In the genomic region with DNA sequence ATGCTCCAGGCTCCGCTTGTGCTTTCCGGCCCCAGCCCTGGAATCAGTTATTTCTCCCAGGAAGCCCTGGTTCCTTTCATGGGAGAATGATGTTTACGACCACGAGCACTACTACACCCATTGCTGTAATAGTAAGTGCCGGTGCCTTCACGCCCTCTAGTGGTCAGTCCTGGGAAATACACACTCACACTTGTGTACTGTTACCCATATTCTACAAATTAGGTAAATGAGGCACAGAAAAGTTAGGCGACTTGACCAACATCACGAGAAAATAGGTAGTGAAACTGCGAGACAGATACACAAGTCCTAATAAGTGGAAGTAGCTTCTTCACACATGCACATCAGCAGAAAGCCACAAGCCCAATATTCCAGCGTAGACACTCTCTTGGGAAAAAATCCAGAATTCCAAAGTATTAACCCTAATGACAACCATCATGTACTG, we compare ENCODE assay signal across 8 cellular contexts. TPM values are rescaled to one million over a fixed set of nuclear protein-coding genes. Genes with fewer than 3 reads are reported as not detected.
DNase-seq lines count a peak whose midpoint lies in the region; ATAC-seq and TF ChIP-seq lines count a peak whose summit lies in the region.

No MANE protein-coding gene starts in this region.

- peaks cover 6% of the 10 kb centered on the region for H3K4me1 Mint-ChIP-seq in CD8-positive, alpha-beta T cell (ENCODE audit: low read depth)

- H3K36me3 Mint-ChIP-seq in CD8-positive, alpha-beta T cell, result no peaks in the 10 kb centered on the region

- no peak overlapping the region for H3K4me3 ChIP-seq in CD8-positive, alpha-beta T cell (ENCODE audit: low read depth, low read length)
- no peak overlapping the region for H3K4me3 ChIP-seq in HAP-1
- no peak overlapping the region for H3K4me3 ChIP-seq in choroid plexus epithelial cell (ENCODE audit: low read depth, low read length)
- H3K4me3 ChIP-seq in liver (ENCODE audit: low read depth in 1 of 3, low read length in 3 of 3), result no peak overlapping the region

- no peaks in the 10 kb centered on the region for H3K27me3 ChIP-seq in CD8-positive, alpha-beta T cell (ENCODE audit: insufficient read depth, low read length)
- H3K27me3 ChIP-seq in HAP-1 (ENCODE audit: low read depth) (no peaks in the 10 kb centered on the region), liver (ENCODE audit: control insufficient read depth in 4 of 4, insufficient read depth in 4 of 4, low read length in 3 of 4) (no peaks in the 10 kb centered on the region)

- ATAC-seq in CD8-positive, alpha-beta T cell, result peak; percentile 86
- ATAC-seq in HG03460 (IDR thresholded peaks at IDR 0.05; ENCODE audit: unreplicated experiment), result no peak

- no peaks in the 10 kb centered on the region for H3K9me3 Mint-ChIP-seq in CD8-positive, alpha-beta T cell

- 11% methylated on average over 10 of the region's 10 CpGs for WGBS in liver

- peaks cover 42% of the 10 kb centered on the region for H3K27me3 Mint-ChIP-seq in CD8-positive, alpha-beta T cell (ENCODE audit: low read depth)

- CTCF ChIA-PET in CD8-positive, alpha-beta T cell (lab: Charles Lee), result interaction anchor here (0.7 to 5.6 kb wide), 20 partner anchors 9 to 169 kb away, joined by 3 to 47 read pairs (median 6); a partner anchor contains a TSS

- no peaks in the 10 kb centered on the region for H3K36me3 ChIP-seq in CD8-positive, alpha-beta T cell (ENCODE audit: insufficient read depth, low read length)
- no peaks in the 10 kb centered on the region for H3K36me3 ChIP-seq in HAP-1 (replicated peaks)
- no peaks in the 10 kb centered on the region for H3K36me3 ChIP-seq in liver (ENCODE audit: control insufficient read depth in 4 of 4, insufficient read depth in 3 of 4, low read depth in 1 of 4, low read length in 3 of 4)

- intact Hi-C loops in CD8-positive, alpha-beta T cell (cut with DNase I, micrococcal nuclease), result loop anchor here (2.0 to 10.0 kb wide), 3 partner anchors 201 to 393 kb away; a partner anchor contains a TSS

- POLR2A ChIA-PET in CD8-positive, alpha-beta T cell (lab: Charles Lee), result no interaction called here

- no peak overlapping the region for H3K4me3 Mint-ChIP-seq in CD8-positive, alpha-beta T cell

- H3K9ac ChIP-seq in liver (ENCODE audit: low read depth in 1 of 2, low read length in 2 of 2), result no peak overlapping the region

- TF ChIP-seq RAD21 in liver (IDR thresholded peaks at IDR 0.05), result peak; percentile 68 to 80

- H3K4me1 ChIP-seq in CD8-positive, alpha-beta T cell (ENCODE audit: insufficient read depth, low read length), result no peaks in the 10 kb centered on the region
- H3K4me1 ChIP-seq in HAP-1 (no peaks in the 10 kb centered on the region), liver (ENCODE audit: control insufficient read depth in 4 of 4, insufficient read depth in 4 of 4, low read length in 3 of 4) (no peaks in the 10 kb centered on the region)

- no peak overlapping the region for H3K27ac ChIP-seq in CD8-positive, alpha-beta T cell (ENCODE audit: low read depth, low read length)
- H3K27ac ChIP-seq in liver (ENCODE audit: low read depth in 1 of 2, low read length in 2 of 2), result no peak overlapping the region

- no peak overlapping the region for H3K27ac Mint-ChIP-seq in CD8-positive, alpha-beta T cell

- peak; percentile 52 to 82 (median 71) for DNase-seq in CD8-positive, alpha-beta T cell
- DNase-seq in HAP-1 (ENCODE audit: low spot score in 2 of 2) (peak; percentile 30 to 79), NCI-H526 (lab: John Stamatoyannopoulos, UW) (peak; percentile 35 to 80), choroid plexus epithelial cell (ENCODE audit: low read depth) (peak; percentile 80)
- peak; percentile 60 to 80 for DNase-seq in activated CD4-positive, alpha-beta T cell treated with anti-CD3 and anti-CD28 coated beads for 4 hours
- DNase-seq in stimulated activated CD4-positive, alpha-beta T cell treated with anti-CD3 and anti-CD28 coated beads, TNF-alpha, amount 100 ng/mL, for 48 hours (ENCODE audit: low read depth in 3 of 3), result peak; percentile 52 to 68 (median 64)

- in situ Hi-C loops in HAP-1 (cut with MboI; ENCODE audit: low sequenced_read_pairs), result no loop called here

- TF ChIP-seq CTCF in CD8-positive, alpha-beta T cell (IDR thresholded peaks at IDR 0.05), result peak; percentile 92
- peak; percentile 94 for TF ChIP-seq CTCF in choroid plexus epithelial cell (conservative IDR thresholded peaks at IDR 0.05; ENCODE audit: low read depth, low read length)
- TF ChIP-seq CTCF in liver (IDR thresholded peaks at IDR 0.05; ENCODE audit: low read depth, low read length, missing input control), result peak; percentile 84

- H3K9me3 ChIP-seq in CD8-positive, alpha-beta T cell (ENCODE audit: low read length), result no peaks in the 10 kb centered on the region
- H3K9me3 ChIP-seq in HAP-1, result no peaks in the 10 kb centered on the region
- H3K9me3 ChIP-seq in liver (ENCODE audit: control insufficient read depth in 4 of 4, low read length in 3 of 4), result no peaks in the 10 kb centered on the region

TF ChIP-seq in liver, 16 proteins besides CTCF, POLR2A, EP300 and RAD21:
- TF ChIP-seq, protein P1, sequence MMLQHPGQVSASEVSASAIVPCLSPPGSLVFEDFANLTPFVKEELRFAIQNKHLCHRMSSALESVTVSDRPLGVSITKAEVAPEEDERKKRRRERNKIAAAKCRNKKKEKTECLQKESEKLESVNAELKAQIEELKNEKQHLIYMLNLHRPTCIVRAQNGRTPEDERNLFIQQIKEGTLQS (IDR thresholded peaks at IDR 0.05), result no peak
- no peak for TF ChIP-seq HNF4G (IDR thresholded peaks at IDR 0.05)
- no peak for TF ChIP-seq GABPA (IDR thresholded peaks at IDR 0.05 in 1 of 2, conservative IDR thresholded peaks at IDR 0.05 in 1 of 2)
- no peak for TF ChIP-seq FOXA2 (IDR thresholded peaks at IDR 0.05)
- TF ChIP-seq, protein P2, sequence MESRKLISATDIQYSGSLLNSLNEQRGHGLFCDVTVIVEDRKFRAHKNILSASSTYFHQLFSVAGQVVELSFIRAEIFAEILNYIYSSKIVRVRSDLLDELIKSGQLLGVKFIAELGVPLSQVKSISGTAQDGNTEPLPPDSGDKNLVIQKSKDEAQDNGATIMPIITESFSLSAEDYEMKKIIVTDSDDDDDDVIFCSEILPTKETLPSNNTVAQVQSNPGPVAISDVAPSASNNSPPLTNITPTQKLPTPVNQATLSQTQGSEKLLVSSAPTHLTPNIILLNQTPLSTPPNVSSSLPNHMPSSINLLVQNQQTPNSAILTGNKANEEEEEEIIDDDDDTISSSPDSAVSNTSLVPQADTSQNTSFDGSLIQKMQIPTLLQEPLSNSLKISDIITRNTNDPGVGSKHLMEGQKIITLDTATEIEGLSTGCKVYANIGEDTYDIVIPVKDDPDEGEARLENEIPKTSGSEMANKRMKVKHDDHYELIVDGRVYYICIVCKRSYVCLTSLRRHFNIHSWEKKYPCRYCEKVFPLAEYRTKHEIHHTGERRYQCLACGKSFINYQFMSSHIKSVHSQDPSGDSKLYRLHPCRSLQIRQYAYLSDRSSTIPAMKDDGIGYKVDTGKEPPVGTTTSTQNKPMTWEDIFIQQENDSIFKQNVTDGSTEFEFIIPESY (IDR thresholded peaks at IDR 0.05), result no peak
- no peak for TF ChIP-seq NR2F2 (IDR thresholded peaks at IDR 0.05)
- no peak for TF ChIP-seq HNF4A (conservative IDR thresholded peaks at IDR 0.05)
- TF ChIP-seq SP1 (IDR thresholded peaks at IDR 0.05), result no peak
- no peak for TF ChIP-seq TAF1 (conservative IDR thresholded peaks at IDR 0.05)
- no peak for TF ChIP-seq EGR1 (IDR thresholded peaks at IDR 0.05; ENCODE audit: low read depth in 2 of 2)
- no peak for TF ChIP-seq FOXA1 (IDR thresholded peaks at IDR 0.05)
- no peak for TF ChIP-seq JUND (IDR thresholded peaks at IDR 0.05)
- TF ChIP-seq YY1 (IDR thresholded peaks at IDR 0.05), result no peak
- TF ChIP-seq, protein P3, sequence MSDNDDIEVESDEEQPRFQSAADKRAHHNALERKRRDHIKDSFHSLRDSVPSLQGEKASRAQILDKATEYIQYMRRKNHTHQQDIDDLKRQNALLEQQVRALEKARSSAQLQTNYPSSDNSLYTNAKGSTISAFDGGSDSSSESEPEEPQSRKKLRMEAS (IDR thresholded peaks at IDR 0.05), result no peak
- TF ChIP-seq RXRA (IDR thresholded peaks at IDR 0.05), result no peak
TF ChIP-seq in liver: peak in this region for 0.

RNA-seq across cellular contexts. Expression of a gene that starts 21.7 kb away (rescaled TPM):
- total RNA-seq in CD8-positive, alpha-beta T cell, result 1 to 10 TPM; 8.3 to 8.8 TPM
- total RNA-seq in liver, result 1 to 10 TPM; 1.8 to 2.5 TPM
- 1 to 10 TPM in 1 of 2 donors, under 1 TPM in 1; 0.58 to 1.8 TPM for polyA plus RNA-seq in liver

RNA-seq across cellular contexts. Expression of a gene that starts 29.3 kb away (rescaled TPM):
- total RNA-seq in CD8-positive, alpha-beta T cell, result not detected
- total RNA-seq in liver, result 1 to 10 TPM in 1 of 2 donors, under 1 TPM in 1; 0.84 to 2.2 TPM
- under 1 TPM; 0.63 to 0.75 TPM for polyA plus RNA-seq in liver
